ENCODE assay signal across 8 cellular contexts in the genomic region with DNA sequence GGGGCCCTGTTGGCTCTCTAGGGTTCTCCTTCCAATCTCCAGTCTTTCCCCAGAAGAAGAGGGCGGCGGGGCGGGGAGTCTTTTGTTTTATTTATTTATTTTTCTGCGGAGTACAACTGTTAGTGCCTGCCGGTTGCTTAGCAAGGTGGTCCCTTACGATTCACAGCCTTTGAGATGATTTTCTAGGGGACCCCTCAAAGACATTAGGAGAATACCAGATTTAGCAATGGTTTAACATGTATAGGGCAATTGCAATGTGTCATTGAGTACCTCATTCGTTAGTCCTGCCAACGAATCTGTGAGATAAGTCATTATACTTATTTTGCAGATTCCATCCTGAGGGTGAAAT. TPM values are rescaled to one million over a fixed set of nuclear protein-coding genes. Genes with fewer than 3 reads are reported as not detected.
DNase-seq lines count a peak whose midpoint lies in the region; ATAC-seq, FAIRE-seq and TF ChIP-seq lines count a peak whose summit lies in the region.

No MANE protein-coding gene starts in this region.

- no peaks in the 10 kb centered on the region for H3K9me3 ChIP-seq in NT2/D1 (ENCODE audit: insufficient read depth, low read length)
- no peaks in the 10 kb centered on the region for H3K9me3 ChIP-seq in endothelial cell of umbilical vein (replicated peaks; ENCODE audit: control insufficient read depth, insufficient read depth, low read length)

- no peak for FAIRE-seq in endothelial cell of umbilical vein (lab: Jason Lieb, UNC)

- H3K27me3 ChIP-seq in GM06990 (replicated peaks; ENCODE audit: control insufficient read depth, insufficient read depth, low read length) (no peaks in the 10 kb centered on the region), NT2/D1 (ENCODE audit: insufficient read depth, insufficient read length) (no peaks in the 10 kb centered on the region), endothelial cell of umbilical vein (ENCODE audit: control insufficient read depth in 2 of 2, insufficient read depth in 2 of 2, low read length in 2 of 2) (no peaks in the 10 kb centered on the region)

- H3K4me2 ChIP-seq in endothelial cell of umbilical vein (ENCODE audit: insufficient read depth, low read length): peak overlapping the region; percentile 61

- H4K20me1 ChIP-seq in endothelial cell of umbilical vein (replicated peaks; ENCODE audit: control insufficient read depth, extremely low read depth, insufficient read depth, low read length): no peaks in the 10 kb centered on the region

- dilution Hi-C loops in endothelial cell of umbilical vein (cut with MboI; ENCODE audit: extremely low pct_ligation_motif_present, low sequenced_read_pairs): no loop called here

- peak overlapping the region; percentile 38 for H3K27ac ChIP-seq in endothelial cell of umbilical vein (ENCODE audit: insufficient read depth, low read depth, low read length)

- H2AFZ ChIP-seq in endothelial cell of umbilical vein (ENCODE audit: low read depth, low read length): peak overlapping the region; percentile 81

- TF ChIP-seq CTCF in GM06990 (IDR thresholded peaks at IDR 0.05; ENCODE audit: insufficient read depth, low read length, poor library complexity, severe bottlenecking) (no peak), endothelial cell of umbilical vein (IDR thresholded peaks at IDR 0.05; ENCODE audit: extremely low read depth in 1 of 2, insufficient read depth in 1 of 2, low read depth in 1 of 2, low read length in 2 of 2) (no peak)

- TSS peak; percentile 33 for BruUV-seq in endothelial cell of umbilical vein (replicated peaks; lab: Mats Ljungman, UMichigan)

- peaks cover 8% of the 10 kb centered on the region for H3K79me2 ChIP-seq in endothelial cell of umbilical vein (ENCODE audit: control insufficient read depth, insufficient read depth, low read length)

- intact Hi-C loops in endothelial cell of umbilical vein (cut with micrococcal nuclease): loop anchor here (2.0 kb wide), 1 partner anchor 56 kb away; a partner anchor contains a TSS

- H3K4me3 ChIP-seq in GM06990 (replicated peaks; ENCODE audit: low read depth, low read length) (peak overlapping the region; percentile 73), NT2/D1 (ENCODE audit: insufficient read length, low read depth) (peak overlapping the region; percentile 96), endothelial cell of umbilical vein (replicated peaks in 1 of 3; ENCODE audit: insufficient read depth in 1 of 3, low read depth in 1 of 3, low read length in 3 of 3) (peak overlapping the region; percentile 69 to 79 (median 74))

- POLR2A ChIA-PET in endothelial cell of umbilical vein (lab: Charles Lee): interaction anchor here (1.2 kb wide), 1 partner anchor 9 kb away, joined by 3 read pairs; no protein-coding TSS in a partner anchor

- CTCF ChIA-PET in endothelial cell of umbilical vein (lab: Charles Lee): interaction anchor here (0.8 to 5.1 kb wide), 6 partner anchors 25 to 440 kb away, joined by 3 to 32 read pairs (median 4); a partner anchor contains a TSS

- H3K9me1 ChIP-seq in endothelial cell of umbilical vein (replicated peaks; ENCODE audit: control insufficient read depth, extremely low read depth, insufficient read depth, low read length): no peaks in the 10 kb centered on the region

- H3K4me1 ChIP-seq in NT2/D1 (ENCODE audit: insufficient read depth, insufficient read length): no peaks in the 10 kb centered on the region
- peaks cover 6% of the 10 kb centered on the region for H3K4me1 ChIP-seq in endothelial cell of umbilical vein (ENCODE audit: control insufficient read depth, extremely low read depth, insufficient read depth, low read length)

- peaks cover 2% of the 10 kb centered on the region for H3K36me3 ChIP-seq in GM06990 (ENCODE audit: control insufficient read depth, insufficient read depth, low read length)
- peaks cover 39% of the 10 kb centered on the region for H3K36me3 ChIP-seq in NT2/D1 (ENCODE audit: insufficient read depth, insufficient read length, low read length)
- peaks cover 4 to 6% of the 10 kb centered on the region in 2 experiments for H3K36me3 ChIP-seq in endothelial cell of umbilical vein (ENCODE audit: control insufficient read depth in 2 of 2, extremely low read depth in 1 of 2, insufficient read depth in 2 of 2, low read length in 2 of 2)

- DNase-seq in GM06990 (ENCODE audit: extremely low read depth, insufficient read length): no peak
- no peak for DNase-seq in NT2/D1 (ENCODE audit: low read depth, low spot score)
- no peak for DNase-seq in endothelial cell of umbilical vein (ENCODE audit: low read depth, low spot score)
- peak; percentile 26 for DNase-seq in pons (ENCODE audit: low spot score)
- DNase-seq in NCI-H2029 treated with DMSO at 0.1 percent for 48 hours (lab: John Stamatoyannopoulos, UW): no peak
- no peak for DNase-seq in NCI-H2107 treated with DMSO at 0.1 percent for 48 hours (lab: John Stamatoyannopoulos, UW; ENCODE audit: unreplicated experiment)

- peak; percentile 4 for TF ChIP-seq POLR2A in endothelial cell of umbilical vein (IDR thresholded peaks at IDR 0.05; ENCODE audit: low read depth, low read length)

- ATAC-seq in HG03108 (IDR thresholded peaks at IDR 0.05; ENCODE audit: unreplicated experiment): no peak
- no peak for ATAC-seq in GM21528 (IDR thresholded peaks at IDR 0.05; ENCODE audit: low FRiP score, unreplicated experiment)

- H3K9ac ChIP-seq in NT2/D1 (ENCODE audit: insufficient read length, low read depth) (peak overlapping the region; percentile 4), endothelial cell of umbilical vein (replicated peaks; ENCODE audit: extremely low read depth, insufficient read depth, low read length) (peak overlapping the region; percentile 86)

TF ChIP-seq in endothelial cell of umbilical vein, 7 proteins besides CTCF, POLR2A, EP300 and RAD21:
- TF ChIP-seq, protein P1, sequence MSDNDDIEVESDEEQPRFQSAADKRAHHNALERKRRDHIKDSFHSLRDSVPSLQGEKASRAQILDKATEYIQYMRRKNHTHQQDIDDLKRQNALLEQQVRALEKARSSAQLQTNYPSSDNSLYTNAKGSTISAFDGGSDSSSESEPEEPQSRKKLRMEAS (IDR thresholded peaks at IDR 0.05; ENCODE audit: insufficient read depth, insufficient read length): no peak
- no peak for TF ChIP-seq POLR2AphosphoS5 (IDR thresholded peaks at IDR 0.05; ENCODE audit: insufficient read depth, low read depth, low read length)

RNA-seq across cellular contexts. Expression of a gene that starts 0.3 kb away (rescaled TPM):
- total RNA-seq in endothelial cell of umbilical vein: 60.3 and 63.9 TPM in 2 replicates
- 60.9 and 84.0 TPM in 2 replicates for polyA plus RNA-seq in endothelial cell of umbilical vein
- polyA plus RNA-seq in endothelial cell of umbilical vein (2011; cell fraction: cytosol; rRNA removed): 102 and 113 TPM in 2 replicates
- polyA plus RNA-seq in endothelial cell of umbilical vein (2011; cell fraction: nucleus; rRNA removed): 63.9 and 76.2 TPM in 2 replicates
- 58.7 and 60.8 TPM in 2 replicates for polyA plus RNA-seq in endothelial cell of umbilical vein (2012)
- 32.7 and 37.6 TPM in 2 replicates for polyA minus RNA-seq in endothelial cell of umbilical vein
- polyA minus RNA-seq in endothelial cell of umbilical vein (2011; cell fraction: cytosol; rRNA and poly(A)+ RNA removed): 38.1 TPM
- 14.9 and 15.1 TPM in 2 replicates for polyA minus RNA-seq in endothelial cell of umbilical vein (2011; cell fraction: nucleus; rRNA and poly(A)+ RNA removed)

RNA-seq across cellular contexts. Expression of a gene that starts 34.4 kb away (rescaled TPM):
- total RNA-seq in endothelial cell of umbilical vein: not detected in 2 replicates
- polyA plus RNA-seq in endothelial cell of umbilical vein: not detected in 2 replicates
- not detected in 2 replicates for polyA plus RNA-seq in endothelial cell of umbilical vein (2011; cell fraction: cytosol; rRNA removed)
- not detected in 2 replicates for polyA plus RNA-seq in endothelial cell of umbilical vein (2011; cell fraction: nucleus; rRNA removed)
- polyA plus RNA-seq in endothelial cell of umbilical vein (2012): not detected in 2 replicates
- polyA minus RNA-seq in endothelial cell of umbilical vein: not detected in 2 replicates
- not detected for polyA minus RNA-seq in endothelial cell of umbilical vein (2011; cell fraction: cytosol; rRNA and poly(A)+ RNA removed)
- not detected in 2 replicates for polyA minus RNA-seq in endothelial cell of umbilical vein (2011; cell fraction: nucleus; rRNA and poly(A)+ RNA removed)

RNA-seq across cellular contexts. Expression of a gene that starts 55.4 kb away (rescaled TPM):
- total RNA-seq in endothelial cell of umbilical vein: not detected in 2 replicates
- polyA plus RNA-seq in endothelial cell of umbilical vein: not detected in 2 replicates
- polyA plus RNA-seq in endothelial cell of umbilical vein (2011; cell fraction: cytosol; rRNA removed): not detected in 2 replicates
- polyA plus RNA-seq in endothelial cell of umbilical vein (2011; cell fraction: nucleus; rRNA removed): not detected in 2 replicates
- not detected in 2 replicates for polyA plus RNA-seq in endothelial cell of umbilical vein (2012)
- not detected in 2 replicates for polyA minus RNA-seq in endothelial cell of umbilical vein
- not detected for polyA minus RNA-seq in endothelial cell of umbilical vein (2011; cell fraction: cytosol; rRNA and poly(A)+ RNA removed)
- not detected in 2 replicates for polyA minus RNA-seq in endothelial cell of umbilical vein (2011; cell fraction: nucleus; rRNA and poly(A)+ RNA removed)

RNA-seq across cellular contexts. Expression of a gene that starts 55.7 kb away (rescaled TPM):
- total RNA-seq in endothelial cell of umbilical vein: 45.5 and 49.7 TPM in 2 replicates
- polyA plus RNA-seq in endothelial cell of umbilical vein: 38.0 and 40.3 TPM in 2 replicates
- polyA plus RNA-seq in endothelial cell of umbilical vein (2011; cell fraction: cytosol; rRNA removed): 32.2 and 36.7 TPM in 2 replicates
- 81.8 and 95.7 TPM in 2 replicates for polyA plus RNA-seq in endothelial cell of umbilical vein (2011; cell fraction: nucleus; rRNA removed)
- polyA plus RNA-seq in endothelial cell of umbilical vein (2012): 37.6 and 39.0 TPM in 2 replicates
- 63.3 and 77.9 TPM in 2 replicates for polyA minus RNA-seq in endothelial cell of umbilical vein
- polyA minus RNA-seq in endothelial cell of umbilical vein (2011; cell fraction: cytosol; rRNA and poly(A)+ RNA removed): 18.4 TPM
- 81.2 and 94.1 TPM in 2 replicates for polyA minus RNA-seq in endothelial cell of umbilical vein (2011; cell fraction: nucleus; rRNA and poly(A)+ RNA removed)
